ENCODE assay signal across 18 cellular contexts in the genomic region with DNA sequence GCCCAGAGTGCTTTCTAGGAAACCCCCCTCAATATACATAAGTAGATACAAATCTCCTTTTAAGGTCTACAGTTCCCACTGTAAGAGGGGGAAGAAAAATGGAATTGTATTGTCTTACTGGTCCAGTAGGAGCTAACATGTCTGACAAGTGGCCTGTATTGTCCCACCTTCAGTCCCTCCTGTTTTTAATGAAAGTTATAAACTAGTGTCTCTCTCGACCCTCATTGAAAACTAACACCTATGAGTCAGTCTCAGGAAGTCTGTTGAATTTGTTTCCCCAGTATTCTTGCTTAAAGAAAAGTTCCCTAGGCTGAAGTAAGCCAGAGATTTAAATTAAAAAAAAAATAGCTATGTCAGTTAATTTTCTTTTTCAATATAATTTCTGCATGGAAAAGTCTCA.
A peak's percentile ranks its signal among the peaks of the same experiment; 100 is the strongest.
DNase-seq lines count a peak whose midpoint lies in the region; ATAC-seq, FAIRE-seq and TF ChIP-seq lines count a peak whose summit lies in the region.
"Had no signal": no experiment of that assay in that cellular context is flagged by ENCODE, and none has a peak within 500 bp of the region (broad histone marks: within the 10 kb centered on the region; RNA-seq: fewer than 3 reads in every experiment).

No MANE protein-coding gene starts in this region.

- FAIRE-seq in H54 (lab: Jason Lieb, UNC), result peak; percentile 52
- FAIRE-seq: G401.6, GM12892, H1 had no signal

- no peaks in the 10 kb centered on the region for H3K27me3 ChIP-seq in aorta (ENCODE audit: control insufficient read depth in 1 of 2, insufficient read depth in 2 of 2, low read length in 1 of 2)

- peaks cover 0 to 2% of the 10 kb centered on the region in 2 donors for H3K36me3 ChIP-seq in aorta (ENCODE audit: control insufficient read depth in 1 of 2, insufficient read depth in 2 of 2, low read length in 1 of 2)

- no peak overlapping the region for H3K27ac ChIP-seq in aorta (ENCODE audit: low read depth in 1 of 2, low read length in 2 of 2)

- no peak for TF ChIP-seq CTCF in choroid plexus epithelial cell (conservative IDR thresholded peaks at IDR 0.05; ENCODE audit: low read depth, low read length)

- H3K4me3 ChIP-seq in choroid plexus epithelial cell (ENCODE audit: low read depth, low read length) (no peak overlapping the region), aorta (ENCODE audit: low read length in 2 of 2) (no peak overlapping the region)

- WGBS in aorta, 2 donors, result 76 to 82% methylated on average over 1 of the region's 1 CpG

- DNase-seq in H54 (ENCODE audit: insufficient read length, low spot score) (no peak), HT1080 (ENCODE audit: low read depth) (peak; percentile 7), choroid plexus epithelial cell (ENCODE audit: low read depth) (peak; percentile 2), iris pigment epithelial cell (ENCODE audit: low read depth) (peak; percentile 6), aorta (no peak), DMS53 (lab: John Stamatoyannopoulos, UW) (no peak), medulla oblongata (ENCODE audit: extremely low spot score) (no peak)
- DNase-seq: C1 segment of cervical spinal cord; Calu3; CD4-positive, alpha-beta memory T cell; COR-L47; DND-41; H9 had no signal

- intact Hi-C loops in aorta (cut with DNase I), result no loop called here

- no peak for TF ChIP-seq POLR2A in H54 (IDR thresholded peaks at IDR 0.05; ENCODE audit: low read depth, low read length)

- no peak for ATAC-seq in aorta (ENCODE audit: low FRiP score)
- no peak for ATAC-seq in HG03378 (IDR thresholded peaks at IDR 0.05; ENCODE audit: unreplicated experiment)
- ATAC-seq: HCT116 had no signal

- peaks cover 0 to 3% of the 10 kb centered on the region in 2 donors for H3K4me1 ChIP-seq in aorta (ENCODE audit: control insufficient read depth in 1 of 2, insufficient read depth in 2 of 2, low read length in 2 of 2)

- H3K9me3 ChIP-seq in aorta (ENCODE audit: control insufficient read depth, low read length), result no peaks in the 10 kb centered on the region

Comparison
In these comparisons a context has a peak if more than half of its experiments do, and no peak if none do; other contexts are left out.
1. DNase-seq: peak in HT1080 (single experiment), choroid plexus epithelial cell (single experiment) and iris pigment epithelial cell (single experiment); none in H54 (single experiment), aorta (0 of 2), DMS53 (single experiment) and medulla oblongata (single experiment).